In the genomic region with DNA sequence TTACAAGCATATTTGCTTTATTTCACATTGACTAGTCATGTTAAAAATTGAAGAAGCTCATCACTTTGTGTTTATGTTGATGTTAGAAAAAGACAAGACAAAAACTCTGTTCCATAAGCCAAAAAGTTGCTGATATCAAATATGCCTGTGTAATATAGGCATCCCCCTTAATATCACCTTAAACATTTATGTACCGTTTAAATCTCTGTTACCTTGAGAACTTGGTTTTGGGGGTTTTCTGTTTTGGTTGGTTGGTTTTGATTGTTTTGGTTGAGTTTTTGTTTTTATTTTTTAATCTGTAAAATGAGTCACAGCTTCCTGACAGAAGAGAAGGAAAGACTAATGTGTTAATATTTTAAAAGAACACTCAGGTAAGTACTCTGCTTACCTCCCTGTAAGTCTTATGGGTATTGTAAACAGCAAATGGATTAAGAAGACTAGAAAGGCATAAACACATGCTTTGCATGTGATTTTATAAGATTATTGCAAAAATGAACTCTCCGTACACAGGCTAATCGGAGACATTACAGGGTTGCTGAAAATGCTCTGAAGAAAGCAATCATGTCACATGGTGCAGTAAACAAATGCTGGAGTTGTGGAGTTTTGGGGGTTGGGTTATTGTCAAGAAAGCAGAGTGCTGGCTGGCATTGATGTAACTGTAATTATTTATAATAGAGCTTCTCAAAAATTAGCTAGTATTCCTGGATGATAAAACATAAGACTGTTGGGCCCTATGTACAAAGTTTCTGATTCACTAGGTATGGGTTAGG, we compare ENCODE assay signal across 10 cellular contexts.
DNase-seq lines count a peak whose midpoint lies in the region; ATAC-seq and TF ChIP-seq lines count a peak whose summit lies in the region.
"Had no signal": no experiment of that assay in that cellular context is flagged by ENCODE, and none has a peak within 500 bp of the region (broad histone marks: within the 10 kb centered on the region; RNA-seq: fewer than 3 reads in every experiment).

No MANE protein-coding gene starts in this region.

- peaks cover 50 to 55% (median 53%) of the 10 kb centered on the region in 3 donors for H3K4me1 Mint-ChIP-seq in IgD-negative memory B cell

- peak overlapping the region; percentile 7 for H3K4me3 ChIP-seq in coronary artery
- peak overlapping the region in 2 of 8 donors; percentile 2 to 43 for H3K4me3 ChIP-seq in spleen
- H3K4me3 ChIP-seq: body of pancreas, SJSA1 had no signal

- H3K4me3 Mint-ChIP-seq in IgD-negative memory B cell = peak overlapping the region; percentile 66 to 91 (median 84)

- DNase-seq in coronary artery (ENCODE audit: low spot score) = no peak
- no peak for DNase-seq in spleen
- no peak for DNase-seq in cortex of kidney (lab: John Stamatoyannopoulos, UW)
- DNase-seq in G401 (ENCODE audit: low spot score) = no peak
- no peak for DNase-seq in NCI-H748 treated with DMSO at 0.1 percent for 48 hours (lab: John Stamatoyannopoulos, UW)
- no peak for DNase-seq in activated effector memory CD4-positive, alpha-beta T cell treated with anti-CD3 and anti-CD28 coated beads, Interleukin-2, amount 50 U/mL, for 16 hours
- DNase-seq: body of pancreas had no signal

- H3K27me3 Mint-ChIP-seq in IgD-negative memory B cell = no peaks in the 10 kb centered on the region

- intact Hi-C loops in spleen (cut with DNase I; ENCODE audit: low total_unique reads) = no loop called here

- no peak for TF ChIP-seq POLR2A in spleen (IDR thresholded peaks at IDR 0.05)

- peak overlapping the region; percentile 95 to 97 (median 97) for H3K27ac Mint-ChIP-seq in IgD-negative memory B cell

- in situ Hi-C loops in G401 (cut with HindIII; ENCODE audit: low sequenced_read_pairs) = no loop called here

- no peaks in the 10 kb centered on the region for H3K9me3 ChIP-seq in spleen
- H3K9me3 ChIP-seq: body of pancreas, SJSA1 had no signal

- H3K27me3 ChIP-seq in spleen (replicated peaks in 1 of 7) = no peaks in the 10 kb centered on the region
- H3K27me3 ChIP-seq: body of pancreas, SJSA1 had no signal

- TF ChIP-seq CTCF in coronary artery (IDR thresholded peaks at IDR 0.05) (no peak), spleen (IDR thresholded peaks at IDR 0.05 in 8 of 11, conservative IDR thresholded peaks at IDR 0.05 in 3 of 11) (no peak)

- WGBS in spleen, 5 donors = 29 to 45% (median 31%) methylated on average over 3 of the region's 3 CpGs

- H3K27ac ChIP-seq in coronary artery = peak overlapping the region; percentile 74 to 88
- peak overlapping the region; percentile 71 to 92 (median 86) for H3K27ac ChIP-seq in spleen
- H3K27ac ChIP-seq: SJSA1 had no signal

- no peaks in the 10 kb centered on the region for H3K36me3 Mint-ChIP-seq in IgD-negative memory B cell

- ATAC-seq in GM18909 (IDR thresholded peaks at IDR 0.05; ENCODE audit: poor library complexity, unreplicated experiment) = peak; percentile 29
- ATAC-seq: body of pancreas had no signal

- no peaks in the 10 kb centered on the region for H3K36me3 ChIP-seq in spleen
- H3K36me3 ChIP-seq: SJSA1 had no signal

- no peaks in the 10 kb centered on the region for H3K9me3 Mint-ChIP-seq in IgD-negative memory B cell

- H3K4me1 ChIP-seq in spleen = peaks cover 19 to 100% (median 82%) of the 10 kb centered on the region in 6 donors
- H3K4me1 ChIP-seq: SJSA1 had no signal
